In genomic region chr19:10537668-10538067, GRCh38 we compare ENCODE assay signal across 23 cellular contexts. TPM values are rescaled to one million over a fixed set of nuclear protein-coding genes. Genes with fewer than 3 reads are reported as not detected.
"Had no signal": no experiment of that assay in that cellular context is flagged by ENCODE, and none has a peak within 500 bp of the region (broad histone marks: within the 10 kb centered on the region; RNA-seq: fewer than 3 reads in every experiment).

No MANE protein-coding gene starts in this region.

- H3K4me1 ChIP-seq: colonic mucosa, esophagus muscularis mucosa, gastroesophageal sphincter, lower lobe of right lung had no signal

- FAIRE-seq: endometrium, frontal cortex, islet of Langerhans, keratinocyte had no signal

- DNase-seq: colonic mucosa; cortex of kidney; effector CD8-positive, alpha-beta T cell; effector memory CD8-positive, alpha-beta T cell; endodermal cell; foreskin keratinocyte; heart right ventricle; hippocampal formation; left cardiac atrium; left ventricle myocardium inferior; lower lobe of right lung; mesenchymal stem cell; naive thymus-derived CD4-positive, alpha-beta T cell had no signal

- ATAC-seq: effector memory CD8-positive, alpha-beta T cell; foreskin keratinocyte; gastroesophageal sphincter; heart right ventricle; left cardiac atrium; left lobe of liver; lower lobe of right lung; naive thymus-derived CD4-positive, alpha-beta T cell had no signal

- H3K27me3 ChIP-seq: colonic mucosa, foreskin keratinocyte had no signal

- H3K36me3 ChIP-seq: colonic mucosa, esophagus muscularis mucosa, gastroesophageal sphincter, heart right ventricle, left ventricle myocardium inferior, lower lobe of right lung had no signal

- H3K9me3 ChIP-seq: colonic mucosa, gastroesophageal sphincter, heart right ventricle, left ventricle myocardium inferior, lower lobe of right lung had no signal

- H3K4me3 ChIP-seq: colonic mucosa, esophagus muscularis mucosa, gastroesophageal sphincter, heart right ventricle, left ventricle myocardium inferior, lower lobe of right lung had no signal

- H3K27ac ChIP-seq: colonic mucosa, esophagus muscularis mucosa, foreskin keratinocyte, gastroesophageal sphincter, heart right ventricle, left ventricle myocardium inferior, lower lobe of right lung had no signal

RNA-seq across cellular contexts. Expression of gene S1PR5, which starts 20.4 kb away (rescaled TPM):
- total RNA-seq: colonic mucosa, dermis microvascular lymphatic vessel endothelial cell, epithelial cell of proximal tubule, esophagus muscularis mucosa, fibroblast of lung had no signal
